8 cellular contexts compared by ENCODE assay signal in the genomic region with DNA sequence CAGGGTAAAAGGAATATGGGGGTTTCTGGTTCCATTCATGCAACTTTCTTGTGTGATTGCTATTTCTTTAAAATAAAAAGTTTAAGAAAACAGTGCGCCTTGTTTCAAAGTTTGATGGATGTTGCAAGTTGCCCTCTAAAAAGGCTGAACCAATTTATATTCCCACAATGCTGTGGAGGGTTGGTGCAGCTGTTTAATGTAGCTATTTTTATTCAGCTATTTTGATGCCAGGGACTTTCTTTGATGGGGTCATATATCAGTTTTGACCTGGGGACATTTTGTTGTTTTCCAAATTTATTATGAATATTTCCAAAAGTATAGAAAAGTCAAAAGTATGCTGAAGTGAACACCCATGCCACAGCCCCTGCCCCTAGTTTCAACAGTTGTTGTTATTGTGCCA.
"Had no signal": no experiment of that assay in that cellular context is flagged by ENCODE, and none has a peak within 500 bp of the region (broad histone marks: within the 10 kb centered on the region; RNA-seq: fewer than 3 reads in every experiment).

No MANE protein-coding gene starts in this region.

- H3K9ac ChIP-seq: GM23248 had no signal

- H3K9me3 ChIP-seq: HAP-1 had no signal

- H3K27ac ChIP-seq: GM23248, HL-60 had no signal

- H3K36me3 ChIP-seq: HAP-1 had no signal

- H3K4me3 ChIP-seq: GM23248, HAP-1 had no signal

- ATAC-seq: HCT116, HepG2 had no signal

- H3K4me1 ChIP-seq: HAP-1 had no signal

- H2AFZ ChIP-seq: GM23248 had no signal

- DNase-seq: GM23248, GOT3, H7, HFFc6 had no signal
